Comparison of ENCODE assay signal across 9 cellular contexts in the genomic region with DNA sequence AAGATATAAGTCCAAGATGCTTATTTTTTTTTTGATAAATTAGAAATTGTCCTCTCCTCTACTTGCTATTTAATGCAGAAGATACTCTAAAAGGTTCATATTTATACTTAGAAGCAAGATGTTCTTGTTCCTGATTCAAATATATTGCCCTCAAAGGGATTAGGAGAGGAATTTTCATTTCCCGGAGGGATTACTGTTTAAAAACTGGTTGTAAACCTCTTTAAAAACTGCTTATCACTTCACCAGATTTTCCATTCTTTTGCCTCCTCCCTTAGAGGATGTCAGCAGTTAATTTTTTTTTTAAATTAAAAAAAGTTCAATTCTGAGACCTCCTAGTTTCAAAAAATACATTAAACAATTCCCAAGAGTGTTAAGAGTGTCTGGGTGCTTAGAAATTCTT. TPM values are rescaled to one million over a fixed set of nuclear protein-coding genes. Genes with fewer than 3 reads are reported as not detected.
A peak's percentile ranks its signal among the peaks of the same experiment; 100 is the strongest.
DNase-seq lines count a peak whose midpoint lies in the region; ATAC-seq and TF ChIP-seq lines count a peak whose summit lies in the region.
"Had no signal": no experiment of that assay in that cellular context is flagged by ENCODE, and none has a peak within 500 bp of the region (broad histone marks: within the 10 kb centered on the region; RNA-seq: fewer than 3 reads in every experiment).

No MANE protein-coding gene starts in this region.

- H3K27me3 Mint-ChIP-seq in Caco-2 (ENCODE audit: insufficient read depth, unreplicated experiment) = no peaks in the 10 kb centered on the region

- no TSS peak for BruUV-seq in Caco-2 (replicated peaks; lab: Mats Ljungman, UMichigan)

- H3K4me1 ChIP-seq in Caco-2 (peaks cover 16% of the 10 kb centered on the region), psoas muscle (peaks cover 46% of the 10 kb centered on the region)

- 20 to 58% (median 21%) methylated on average over 1 of the region's 1 CpG for WGBS in psoas muscle, 3 donors

- no peak overlapping the region for H3K27ac Mint-ChIP-seq in Caco-2 (ENCODE audit: unreplicated experiment)

- H3K27me3 ChIP-seq in Caco-2 (replicated peaks; ENCODE audit: control insufficient read depth, insufficient read depth, low read length) (no peaks in the 10 kb centered on the region), psoas muscle (ENCODE audit: insufficient read depth in 3 of 3, low read length in 2 of 3) (no peaks in the 10 kb centered on the region), H7 (ENCODE audit: control insufficient read depth, insufficient read depth, low read length) (no peaks in the 10 kb centered on the region)

- TF ChIP-seq CTCF in Caco-2 (IDR thresholded peaks at IDR 0.05; ENCODE audit: insufficient read depth in 1 of 2, low read depth in 1 of 2, low read length in 1 of 2, severe bottlenecking in 1 of 2, unreplicated experiment in 1 of 2) (no peak), epithelial cell of proximal tubule (conservative IDR thresholded peaks at IDR 0.05; ENCODE audit: low read depth, low read length) (no peak), psoas muscle (IDR thresholded peaks at IDR 0.05) (no peak)

- DNase-seq in Caco-2 (no peak), NCI-H82 (lab: John Stamatoyannopoulos, UW) (peak; percentile 56), epithelial cell of proximal tubule (ENCODE audit: low read depth) (no peak), psoas muscle (no peak), T1000 (lab: John Stamatoyannopoulos, UW) (no peak), NCI-H2171 treated with DMSO at 0.1 percent for 48 hours (lab: John Stamatoyannopoulos, UW) (no peak), H7 (no peak)
- DNase-seq: cortex of kidney had no signal

- H3K9me3 ChIP-seq in Caco-2 (no peaks in the 10 kb centered on the region), psoas muscle (no peaks in the 10 kb centered on the region)

- peaks cover 15% of the 10 kb centered on the region for H3K4me1 Mint-ChIP-seq in Caco-2 (ENCODE audit: low read depth, unreplicated experiment)

- H3K4me3 ChIP-seq in Caco-2 (ENCODE audit: low read depth, low read length) (peak overlapping the region; percentile 96), epithelial cell of proximal tubule (ENCODE audit: low read depth, low read length) (peak overlapping the region; percentile 83), psoas muscle (peak overlapping the region; percentile 92), H7 (ENCODE audit: insufficient read depth, low read depth, low read length) (no peak overlapping the region)

- H3K36me3 ChIP-seq in Caco-2 (ENCODE audit: control insufficient read depth, insufficient read depth, low read length) = peaks cover 1% of the 10 kb centered on the region; the same call in 1 of the 2 replicates
- H3K36me3 ChIP-seq in psoas muscle (ENCODE audit: insufficient read depth in 1 of 2, low read depth in 1 of 2) = peaks cover 0 to 2% of the 10 kb centered on the region in 2 donors
- no peaks in the 10 kb centered on the region; the same call in 1 of the 2 replicates for H3K36me3 ChIP-seq in H7 (replicated peaks; ENCODE audit: control insufficient read depth, insufficient read depth, low read length)

- peak overlapping the region; percentile 32 for H3K27ac ChIP-seq in psoas muscle

- POLR2A ChIA-PET in Caco-2 (lab: Charles Lee) = no interaction called here

- no peaks in the 10 kb centered on the region for H3K9me3 Mint-ChIP-seq in Caco-2 (ENCODE audit: unreplicated experiment)

- H3K4me3 Mint-ChIP-seq in Caco-2 (ENCODE audit: unreplicated experiment) = peak overlapping the region; percentile 78

- ATAC-seq in psoas muscle = no peak
- ATAC-seq in GM18520 (IDR thresholded peaks at IDR 0.05; ENCODE audit: unreplicated experiment) = no peak

- intact Hi-C loops in Caco-2 (cut with micrococcal nuclease; ENCODE audit: unreplicated experiment) (loop anchor here (1.0 to 5.0 kb wide), 5 partner anchors 29 to 199 kb away; partner anchors contain the start of gene CNEP1R1), psoas muscle (cut with DNase I) (loop anchor here in 1 of 2 donors (5.0 kb wide), 1 partner anchor 51 kb away; no protein-coding TSS in a partner anchor)

- CTCF ChIA-PET in Caco-2 (lab: Charles Lee) = no interaction called here

- peaks cover 22% of the 10 kb centered on the region for H3K36me3 Mint-ChIP-seq in Caco-2 (ENCODE audit: insufficient read depth, unreplicated experiment)

RNA-seq across cellular contexts. Expression of gene TENT4B, which starts 2.8 kb away (rescaled TPM):
- total RNA-seq in Caco-2 (2022) (28.6 and 29.3 TPM in 2 replicates), epithelial cell of proximal tubule (7.7 and 9.4 TPM in 2 replicates), psoas muscle (1 to 10 TPM; 6.8 to 8.1 (median 7.1) TPM)
- 1 to 10 TPM; 3.5 to 9.7 (median 4.0) TPM for polyA plus RNA-seq in psoas muscle
- 9.7 and 14.6 TPM in 2 replicates for total RNA-seq in H7 (2014; rRNA removed; shearing (Covaris generic))
